In genomic region chr19:19679176-19680073, GRCh38 we compare ENCODE assay signal across 30 cellular contexts. TPM values are rescaled to one million over a fixed set of nuclear protein-coding genes. Genes with fewer than 3 reads are reported as not detected.
DNase-seq lines count a peak whose midpoint lies in the region; ATAC-seq and TF ChIP-seq lines count a peak whose summit lies in the region.
"Had no signal": no experiment of that assay in that cellular context is flagged by ENCODE, and none has a peak within 500 bp of the region (broad histone marks: within the 10 kb centered on the region; RNA-seq: fewer than 3 reads in every experiment).

No MANE protein-coding gene starts in this region.

- H3K36me3 Mint-ChIP-seq in CD4-positive, CD25-positive, alpha-beta regulatory T cell: peaks cover 74% of the 10 kb centered on the region
- peaks cover 83% of the 10 kb centered on the region for H3K36me3 Mint-ChIP-seq in WTC11

- H3K9me3 ChIP-seq in A673 (ENCODE audit: low read depth, low read length, poor library complexity, severe bottlenecking): peaks cover 28% of the 10 kb centered on the region
- H3K9me3 ChIP-seq in CD4-positive, CD25-positive, alpha-beta regulatory T cell (ENCODE audit: control insufficient read depth in 2 of 2, low read length in 2 of 2): peaks cover 77 to 99% of the 10 kb centered on the region in 2 experiments

- intact Hi-C loops in A673 (cut with micrococcal nuclease; ENCODE audit: unreplicated experiment): no loop called here

- peaks cover 0 to 26% (median 6%) of the 10 kb centered on the region in 4 donors for H3K4me1 Mint-ChIP-seq in CD4-positive, CD25-positive, alpha-beta regulatory T cell
- 0 out of 2 replicates have a peak, but pooled peaks cover 3% of the 10 kb centered on the region for H3K4me1 Mint-ChIP-seq in WTC11

- ATAC-seq in CD4-positive, CD25-positive, alpha-beta regulatory T cell (ENCODE audit: low read depth in 2 of 2): no peak
- no peak for ATAC-seq in WTC11
- ATAC-seq: activated CD4-positive, CD25-positive, alpha-beta regulatory T cell treated with anti-CD3 and anti-CD28 coated beads, Interleukin-2, amount 50 U/mL, for 24 hours; activated CD8-positive, alpha-beta T cell treated with anti-CD3 and anti-CD28 coated beads, Interleukin-2, amount 10 ng/mL, durations not matched to agents 7 days and 5 days; effector memory CD8-positive, alpha-beta T cell; esophagus mucosa; heart left ventricle; lower lobe of right lung; natural killer cell; psoas muscle; stimulated activated naive B cell treated with anti-CD40 and anti-IgM and Interleukin-4, amounts not matched to agents 10 μg/mL and 1 μg/mL and 100 μg/mL, for 72 hours had no signal

- CTCF ChIA-PET in A673 (lab: Charles Lee) (no interaction called here), WTC11 (lab: Charles Lee) (no interaction called here)

- H3K27ac ChIP-seq in A673 (ENCODE audit: low read depth, low read length, poor library complexity, severe bottlenecking): no peak overlapping the region
- H3K27ac ChIP-seq in CD4-positive, CD25-positive, alpha-beta regulatory T cell (ENCODE audit: insufficient read depth, low read length, poor library complexity, severe bottlenecking): no peak overlapping the region
- H3K27ac ChIP-seq: cardiac muscle cell, heart left ventricle, KMS-11, lower lobe of right lung, psoas muscle, suprapubic skin had no signal

- H3K27me3 Mint-ChIP-seq in CD4-positive, CD25-positive, alpha-beta regulatory T cell: no peaks in the 10 kb centered on the region
- H3K27me3 Mint-ChIP-seq in WTC11 (ENCODE audit: low read depth): no peaks in the 10 kb centered on the region
- H3K27me3 Mint-ChIP-seq: activated T-cell treated with anti-CD3 and anti-CD28 coated beads, Interleukin-2, amount 50 U/mL, for 24 hours; effector memory CD8-positive, alpha-beta T cell; stimulated activated naive B cell treated with anti-CD40 and anti-IgM and Interleukin-4, amounts not matched to agents 10 μg/mL and 1 μg/mL and 100 μg/mL, for 72 hours had no signal

- in situ Hi-C loops in ACHN (cut with HindIII; ENCODE audit: low pct_ligation_motif_present, low pct_unique_long_range_greater_than_20kb, low sequenced_read_pairs): no loop called here

- peaks cover 34% of the 10 kb centered on the region for H3K36me3 ChIP-seq in A673 (ENCODE audit: insufficient read depth, low read length, poor library complexity, severe bottlenecking)
- peaks cover 75% of the 10 kb centered on the region for H3K36me3 ChIP-seq in CD4-positive, CD25-positive, alpha-beta regulatory T cell (ENCODE audit: control insufficient read depth, insufficient read depth, low read length)

- no peaks in the 10 kb centered on the region for H3K27me3 ChIP-seq in A673 (replicated peaks; ENCODE audit: insufficient read depth, low read depth, low read length, poor library complexity)
- no peaks in the 10 kb centered on the region for H3K27me3 ChIP-seq in CD4-positive, CD25-positive, alpha-beta regulatory T cell (ENCODE audit: control insufficient read depth, insufficient read depth, low read length)
- H3K27me3 ChIP-seq: cardiac muscle cell, heart left ventricle, suprapubic skin had no signal

- POLR2A ChIA-PET in A673 (lab: Charles Lee; ENCODE audit: low non-redundant PET): no interaction called here
- POLR2A ChIA-PET in WTC11 (lab: Charles Lee): no interaction called here

- H3K4me3 ChIP-seq in A673 (ENCODE audit: low read depth, low read length, poor library complexity, severe bottlenecking): no peak overlapping the region
- H3K4me3 ChIP-seq in CD4-positive, CD25-positive, alpha-beta regulatory T cell (ENCODE audit: low read depth, low read length): peak overlapping the region; percentile 48
- H3K4me3 ChIP-seq: cardiac muscle cell, heart left ventricle, lower lobe of right lung, psoas muscle, suprapubic skin had no signal

- DNase-seq in A673 (ENCODE audit: low spot score) (no peak), WTC11 (ENCODE audit: low spot score) (peak; percentile 1), ACHN (no peak), DMS79 treated with DMSO at 0.1 percent for 48 hours (lab: John Stamatoyannopoulos, UW) (no peak)
- DNase-seq in CD4-positive, CD25-positive, alpha-beta regulatory T cell: no peak
- DNase-seq: activated CD8-positive, alpha-beta T cell treated with anti-CD3 and anti-CD28 coated beads, Interleukin-2, amount 10 ng/mL, durations not matched to agents 7 days and 5 days; activated naive CD4-positive, alpha-beta T cell treated with anti-CD3 and anti-CD28 coated beads, Interleukin-2, amount 50 U/mL, for 16 hours; activated T-cell treated with anti-CD3 and anti-CD28 coated beads, Interleukin-2, amount 50 U/mL, for 24 hours; aorta; cortex of kidney; DMS 273 treated with DMSO at 0.1 percent for 48 hours; effector memory CD8-positive, alpha-beta T cell; foreskin fibroblast; heart left ventricle; HFFc6; lower lobe of right lung; natural killer cell; NCI-H1417; NCI-H2029 treated with DMSO at 0.1 percent for 48 hours; NCI-H69; occipital lobe; psoas muscle; RPMI8226; stimulated activated CD4-positive, alpha-beta T cell treated with anti-CD3 and anti-CD28 coated beads, Interleukin-15, amount 100 ng/mL, for 24 hours; stimulated activated naive B cell treated with anti-CD40 and anti-IgM and Interleukin-4, amounts not matched to agents 10 μg/mL and 1 μg/mL and 100 μg/mL, for 72 hours had no signal

- peaks cover 5 to 80% (median 42%) of the 10 kb centered on the region in 7 donors for H3K9me3 Mint-ChIP-seq in CD4-positive, CD25-positive, alpha-beta regulatory T cell
- H3K9me3 Mint-ChIP-seq in WTC11: peaks cover 8% of the 10 kb centered on the region

- peak overlapping the region in 2 of 4 donors; percentile 16 to 44 for H3K4me3 Mint-ChIP-seq in CD4-positive, CD25-positive, alpha-beta regulatory T cell
- no peak overlapping the region for H3K4me3 Mint-ChIP-seq in WTC11
- H3K4me3 Mint-ChIP-seq: activated CD8-positive, alpha-beta T cell treated with anti-CD3 and anti-CD28 coated beads, Interleukin-2, amount 10 ng/mL, durations not matched to agents 7 days and 5 days; activated T-cell treated with anti-CD3 and anti-CD28 coated beads, Interleukin-2, amount 50 U/mL, for 24 hours; effector memory CD8-positive, alpha-beta T cell; HFFc6; natural killer cell; stimulated activated naive B cell treated with anti-CD40 and anti-IgM and Interleukin-4, amounts not matched to agents 10 μg/mL and 1 μg/mL and 100 μg/mL, for 72 hours had no signal

- no peaks in the 10 kb centered on the region for H3K4me1 ChIP-seq in A673 (ENCODE audit: insufficient read depth, low read length, poor library complexity, severe bottlenecking)
- no peaks in the 10 kb centered on the region for H3K4me1 ChIP-seq in CD4-positive, CD25-positive, alpha-beta regulatory T cell (ENCODE audit: control insufficient read depth, insufficient read depth, low read length, poor library complexity, severe bottlenecking)
- H3K4me1 ChIP-seq: heart left ventricle, lower lobe of right lung, psoas muscle, suprapubic skin had no signal

- TF ChIP-seq CTCF in A673 (conservative IDR thresholded peaks at IDR 0.05; ENCODE audit: low read depth, low read length) (no peak), WTC11 (IDR thresholded peaks at IDR 0.05) (no peak)

- BruUV-seq in A673 (replicated peaks; lab: Mats Ljungman, UMichigan): TSS peak; percentile 8

- H3K27ac Mint-ChIP-seq in CD4-positive, CD25-positive, alpha-beta regulatory T cell: no peak overlapping the region
- H3K27ac Mint-ChIP-seq in WTC11: no peak overlapping the region
- H3K27ac Mint-ChIP-seq: activated CD8-positive, alpha-beta T cell treated with anti-CD3 and anti-CD28 coated beads, Interleukin-2, amount 10 ng/mL, durations not matched to agents 7 days and 5 days; activated T-cell treated with anti-CD3 and anti-CD28 coated beads, Interleukin-2, amount 50 U/mL, for 24 hours; HFFc6; natural killer cell; stimulated activated naive B cell treated with anti-CD40 and anti-IgM and Interleukin-4, amounts not matched to agents 10 μg/mL and 1 μg/mL and 100 μg/mL, for 72 hours had no signal

TF ChIP-seq in WTC11, 78 proteins besides CTCF, POLR2A, EP300 and RAD21 (continues in another document):
- TF ChIP-seq USF2 (CRISPR knock-in tag; IDR thresholded peaks at IDR 0.05) (no peak), CDX4 (CRISPR knock-in tag; IDR thresholded peaks at IDR 0.05; ENCODE audit: borderline replicate concordance) (no peak)

RNA-seq across cellular contexts. Expression of gene ZNF101, which starts 10.8 kb away (rescaled TPM):
- total RNA-seq in A673 (2021) (14.5 and 17.7 TPM in 2 replicates), WTC11 (2021) (51.3 to 54.0 TPM (median 51.4 TPM) in 3 replicates)
- 84.4 TPM for total RNA-seq in CD4-positive, CD25-positive, alpha-beta regulatory T cell
- 100 to 1,000 TPM; 123 to 168 (median 142) TPM for polyA plus RNA-seq in CD4-positive, CD25-positive, alpha-beta regulatory T cell

RNA-seq across cellular contexts. Expression of gene ATP13A1, which starts 15.9 kb away (rescaled TPM):
- total RNA-seq in A673 (2021) (88.1 and 94.4 TPM in 2 replicates), WTC11 (2021) (63.4 to 82.6 TPM (median 64.3 TPM) in 3 replicates)
- total RNA-seq in CD4-positive, CD25-positive, alpha-beta regulatory T cell: 114 TPM
- 10 to 100 TPM; 24.1 to 31.9 (median 30.7) TPM for polyA plus RNA-seq in CD4-positive, CD25-positive, alpha-beta regulatory T cell

RNA-seq across cellular contexts. Expression of gene GMIP, which starts 36.0 kb away (rescaled TPM):
- total RNA-seq in A673 (2021) (9.0 and 10.9 TPM in 2 replicates), WTC11 (2021) (19.8 to 23.0 TPM (median 21.9 TPM) in 3 replicates)
- 155 TPM for total RNA-seq in CD4-positive, CD25-positive, alpha-beta regulatory T cell
- polyA plus RNA-seq in CD4-positive, CD25-positive, alpha-beta regulatory T cell: 10 to 100 TPM; 42.1 to 51.0 (median 45.7) TPM

RNA-seq across cellular contexts. Expression of gene LPAR2, which starts 51.4 kb away (rescaled TPM):
- total RNA-seq in A673 (2021) (17.2 and 20.6 TPM in 2 replicates), WTC11 (2021) (42.9 to 45.1 TPM (median 44.5 TPM) in 3 replicates)
- 120 TPM for total RNA-seq in CD4-positive, CD25-positive, alpha-beta regulatory T cell
- polyA plus RNA-seq in CD4-positive, CD25-positive, alpha-beta regulatory T cell: 10 to 100 TPM; 29.9 to 48.5 (median 40.4) TPM

RNA-seq across cellular contexts. Expression of gene ZNF14, which starts 53.5 kb away (rescaled TPM):
- 4.6 and 5.8 TPM in 2 replicates for total RNA-seq in A673 (2021)
- total RNA-seq in CD4-positive, CD25-positive, alpha-beta regulatory T cell: 19.8 TPM
- polyA plus RNA-seq in CD4-positive, CD25-positive, alpha-beta regulatory T cell: 10 to 100 TPM in 3 of 4 donors, 1 to 10 TPM in 1; 8.5 to 12.4 (median 11.7) TPM
- total RNA-seq in WTC11 (2021): 5.7 to 6.6 TPM (median 6.6 TPM) in 3 replicates
